In the genomic region with DNA sequence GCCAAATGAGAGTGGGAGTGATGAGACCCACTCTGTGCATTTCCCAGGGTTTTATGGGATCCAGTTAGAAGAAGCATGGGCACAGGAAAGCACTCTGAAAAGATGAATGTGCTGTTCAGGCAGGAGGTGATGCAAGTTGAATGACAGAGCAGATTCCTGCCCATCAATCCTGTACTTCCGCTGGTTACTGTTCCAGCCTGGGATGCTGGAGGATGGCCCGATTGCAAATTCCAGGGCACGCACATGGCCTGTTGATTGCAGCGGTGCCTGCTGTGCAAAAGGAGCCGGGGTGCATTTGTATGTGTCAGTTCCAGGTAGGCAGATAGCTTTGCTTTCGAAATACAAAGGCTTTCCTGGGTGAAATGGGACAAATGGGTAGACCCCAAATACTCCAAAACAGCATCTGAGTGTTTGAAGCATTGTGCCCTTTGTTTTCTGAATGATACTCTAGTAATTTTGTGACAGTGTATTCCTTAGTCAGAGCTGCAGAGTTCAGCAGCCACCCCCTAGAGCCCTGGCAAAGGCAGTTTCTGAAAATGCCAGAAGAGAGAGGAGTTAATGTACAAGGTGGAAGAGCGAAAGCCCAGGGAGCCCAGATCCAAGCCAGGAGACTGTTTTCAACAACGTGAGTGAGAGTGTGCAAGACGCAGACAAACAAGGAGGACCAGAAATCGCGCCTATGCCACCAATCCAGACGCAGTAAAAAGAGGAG, we compare ENCODE assay signal across 18 cellular contexts.
"Had no signal": no experiment of that assay in that cellular context is flagged by ENCODE, and none has a peak within 500 bp of the region (broad histone marks: within the 10 kb centered on the region; RNA-seq: fewer than 3 reads in every experiment).

No MANE protein-coding gene starts in this region.

- H3K27ac Mint-ChIP-seq: activated naive CD8-positive, alpha-beta T cell treated with anti-CD3 and anti-CD28 coated beads, Interleukin-2, amount 50 U/mL, for 24 hours; natural killer cell; progenitor cell of endocrine pancreas; stimulated activated naive B cell treated with anti-CD40 and anti-IgM and Interleukin-4, amounts not matched to agents 10 μg/mL and 1 μg/mL and 100 μg/mL, for 72 hours had no signal

- H3K36me3 ChIP-seq: ascending aorta, breast epithelium, right atrium auricular region, tibial artery, uterus had no signal

- H3K4me1 ChIP-seq: ascending aorta, breast epithelium, right atrium auricular region, tibial artery, uterus had no signal

- H3K4me1 Mint-ChIP-seq: activated naive CD8-positive, alpha-beta T cell treated with anti-CD3 and anti-CD28 coated beads, Interleukin-2, amount 50 U/mL, for 24 hours; natural killer cell; stimulated activated naive B cell treated with anti-CD40 and anti-IgM and Interleukin-4, amounts not matched to agents 10 μg/mL and 1 μg/mL and 100 μg/mL, for 72 hours had no signal

- DNase-seq: activated CD4-positive, CD25-positive, alpha-beta regulatory T cell treated with anti-CD3 and anti-CD28 coated beads, Interleukin-2, amount 50 U/mL, for 72 hours; activated naive CD4-positive, alpha-beta T cell treated with Interleukin-2 at 50 U/mL for 16 hours; activated naive CD8-positive, alpha-beta T cell treated with anti-CD3 and anti-CD28 coated beads, Interleukin-2, amount 50 U/mL, for 24 hours; erythroblast; mesenchymal stem cell; natural killer cell; nucleus accumbens; stimulated activated CD4-positive, alpha-beta T cell treated with anti-CD3 and anti-CD28 coated beads, Interleukin-15, amount 100 ng/mL, for 24 hours; stimulated activated CD4-positive, alpha-beta T cell treated with anti-CD3 and anti-CD28 coated beads, Interleukin-4, amount 100 ng/mL, for 1 hour; stimulated activated naive B cell treated with anti-CD40 and anti-IgM and Interleukin-4, amounts not matched to agents 10 μg/mL and 1 μg/mL and 100 μg/mL, for 72 hours; T-helper 9 cell; tibial artery; uterus had no signal

- H3K4me3 Mint-ChIP-seq: activated naive CD8-positive, alpha-beta T cell treated with anti-CD3 and anti-CD28 coated beads, Interleukin-2, amount 50 U/mL, for 24 hours; natural killer cell; stimulated activated naive B cell treated with anti-CD40 and anti-IgM and Interleukin-4, amounts not matched to agents 10 μg/mL and 1 μg/mL and 100 μg/mL, for 72 hours had no signal

- H3K9me3 Mint-ChIP-seq: activated naive CD8-positive, alpha-beta T cell treated with anti-CD3 and anti-CD28 coated beads, Interleukin-2, amount 50 U/mL, for 24 hours had no signal

- H3K27ac ChIP-seq: ascending aorta, breast epithelium, right atrium auricular region, skin epidermis, tibial artery, uterus had no signal

- ATAC-seq: activated naive CD8-positive, alpha-beta T cell treated with anti-CD3 and anti-CD28 coated beads, Interleukin-2, amount 50 U/mL, for 24 hours; natural killer cell; stimulated activated naive B cell treated with anti-CD40 and anti-IgM and Interleukin-4, amounts not matched to agents 10 μg/mL and 1 μg/mL and 100 μg/mL, for 72 hours had no signal

- H3K27me3 Mint-ChIP-seq: activated naive CD8-positive, alpha-beta T cell treated with anti-CD3 and anti-CD28 coated beads, Interleukin-2, amount 50 U/mL, for 24 hours had no signal

- H3K4me3 ChIP-seq: ascending aorta, breast epithelium, right atrium auricular region, skin epidermis, tibial artery, uterus had no signal

- H3K9me3 ChIP-seq: ascending aorta, breast epithelium, right atrium auricular region, tibial artery, uterus had no signal

- H3K36me3 Mint-ChIP-seq: natural killer cell; stimulated activated naive B cell treated with anti-CD40 and anti-IgM and Interleukin-4, amounts not matched to agents 10 μg/mL and 1 μg/mL and 100 μg/mL, for 72 hours had no signal

- H3K27me3 ChIP-seq: ascending aorta, breast epithelium, right atrium auricular region, tibial artery, uterus had no signal
